ENCODE assay signal across 22 cellular contexts in genomic region chr7:50834679-50835078, GRCh38. TPM values are rescaled to one million over a fixed set of nuclear protein-coding genes. Genes with fewer than 3 reads are reported as not detected.
DNase-seq lines count a peak whose midpoint lies in the region; ATAC-seq, FAIRE-seq and TF ChIP-seq lines count a peak whose summit lies in the region.
"Had no signal": no experiment of that assay in that cellular context is flagged by ENCODE, and none has a peak within 500 bp of the region (broad histone marks: within the 10 kb centered on the region; RNA-seq: fewer than 3 reads in every experiment).

No MANE protein-coding gene starts in this region.

- H3K27me3 Mint-ChIP-seq in astrocyte (ENCODE audit: low read depth, unreplicated experiment), result peaks cover 31% of the 10 kb centered on the region

- no peaks in the 10 kb centered on the region for H3K27me3 ChIP-seq in astrocyte (ENCODE audit: insufficient read depth, low read length)
- H3K27me3 ChIP-seq: Peyer's patch had no signal

- no peak overlapping the region for H2AFZ ChIP-seq in astrocyte (ENCODE audit: low read depth, low read length)

- H3K27ac ChIP-seq in astrocyte (ENCODE audit: low read depth, low read length), result no peak overlapping the region
- H3K27ac ChIP-seq: Peyer's patch, SK-N-MC had no signal

- peak overlapping the region; percentile 4 for H3K27ac Mint-ChIP-seq in astrocyte (ENCODE audit: unreplicated experiment)
- H3K27ac Mint-ChIP-seq: CD8-positive, alpha-beta T cell had no signal

- H3K36me3 ChIP-seq in astrocyte (ENCODE audit: insufficient read depth, low read length), result no peaks in the 10 kb centered on the region
- H3K36me3 ChIP-seq: Peyer's patch had no signal

- no peak for TF ChIP-seq CTCF in astrocyte (IDR thresholded peaks at IDR 0.05; ENCODE audit: insufficient read depth, low read depth, low read length)

- FAIRE-seq in astrocyte (lab: Jason Lieb, UNC), result no peak
- FAIRE-seq: GM19239 had no signal

- intact Hi-C loops in cardiac septum (cut with DNase I), result loop anchor here (5.0 kb wide), 1 partner anchor 42 kb away; no protein-coding TSS in a partner anchor
- intact Hi-C loops in Right ventricle myocardium superior (cut with DNase I), result no loop called here

- H3K36me3 Mint-ChIP-seq in astrocyte (ENCODE audit: low read depth, unreplicated experiment), result no peaks in the 10 kb centered on the region
- H3K36me3 Mint-ChIP-seq: CD8-positive, alpha-beta T cell had no signal

- no peak for ATAC-seq in Right ventricle myocardium superior (ENCODE audit: poor library complexity)
- ATAC-seq: CD8-positive, alpha-beta T cell had no signal

- H3K4me3 Mint-ChIP-seq in astrocyte (ENCODE audit: unreplicated experiment), result no peak overlapping the region
- H3K4me3 Mint-ChIP-seq: CD8-positive, alpha-beta T cell had no signal

- peaks cover 15% of the 10 kb centered on the region for H3K4me1 Mint-ChIP-seq in astrocyte (ENCODE audit: low read depth, unreplicated experiment)

- no peak overlapping the region for H3K9ac ChIP-seq in astrocyte (ENCODE audit: low read length)

- peaks cover 48% of the 10 kb centered on the region for H3K4me1 ChIP-seq in astrocyte (ENCODE audit: insufficient read depth, low read length)
- H3K4me1 ChIP-seq: Caco-2, Peyer's patch had no signal

- no peak overlapping the region for H3K4me3 ChIP-seq in astrocyte (ENCODE audit: insufficient read depth, low read depth, low read length)
- H3K4me3 ChIP-seq: Peyer's patch, SK-N-MC had no signal

- no peak overlapping the region for H3K4me2 ChIP-seq in astrocyte (ENCODE audit: low read length)

- no peaks in the 10 kb centered on the region for H3K9me3 ChIP-seq in astrocyte (ENCODE audit: insufficient read depth, low read depth, low read length)
- H3K9me3 ChIP-seq: Caco-2, Peyer's patch had no signal

- H3K79me2 ChIP-seq in astrocyte (ENCODE audit: insufficient read depth, low read length), result no peaks in the 10 kb centered on the region

- peaks cover 6% of the 10 kb centered on the region for H3K9me3 Mint-ChIP-seq in astrocyte (ENCODE audit: unreplicated experiment)
- H3K9me3 Mint-ChIP-seq: CD8-positive, alpha-beta T cell had no signal

- DNase-seq in cardiac septum (ENCODE audit: low spot score) (peak; percentile 17), Right ventricle myocardium superior (no peak), M059J (ENCODE audit: low read depth) (peak; percentile 58), astrocyte (ENCODE audit: low read depth) (no peak), pons (ENCODE audit: low spot score) (peak; percentile 5), activated T-cell treated with anti-CD3 and anti-CD28 coated beads for 4 hours (no peak), midbrain (lab: John Stamatoyannopoulos, UW) (no peak)
- DNase-seq in activated CD4-positive, CD25-positive, alpha-beta regulatory T cell treated with anti-CD3 and anti-CD28 coated beads, Interleukin-2, amount 50 U/mL, for 72 hours, result no peak
- DNase-seq: Caco-2; CD8-positive, alpha-beta T cell; DMS153; DND-41; H7; Kasumi-1; NCI-H1105 treated with DMSO at 0.1 percent for 48 hours; NCI-H146; NCI-H2029 treated with DMSO at 0.1 percent for 48 hours; NCI-H526 treated with DMSO at 0.1 percent for 48 hours; Peyer's patch; SIG-M5 had no signal

- no peaks in the 10 kb centered on the region for H4K20me1 ChIP-seq in astrocyte (ENCODE audit: insufficient read depth, low read length)

RNA-seq across cellular contexts. Expression of gene GRB10, which starts 52.0 kb away (rescaled TPM):
- 51.8 TPM for total RNA-seq in cardiac septum
- 32.2 TPM for total RNA-seq in Right ventricle myocardium superior
- 0.10 and 0.20 TPM in 2 replicates for total RNA-seq in M059J (2014; rRNA removed; shearing (Covaris generic))
- 81.9 and 83.8 TPM in 2 replicates for total RNA-seq in astrocyte

Comparison
In these comparisons a context has a peak if more than half of its experiments do, and no peak if none do; other contexts are left out.
1. DNase-seq: peak in cardiac septum (single experiment), M059J (single experiment) and pons (single experiment); none in Right ventricle myocardium superior (single experiment), astrocyte (single experiment), activated T-cell treated with anti-CD3 and anti-CD28 coated beads for 4 hours (single experiment), activated CD4-positive, CD25-positive, alpha-beta regulatory T cell treated with anti-CD3 and anti-CD28 coated beads, Interleukin-2, amount 50 U/mL, for 72 hours (single experiment) and midbrain (single experiment).
2. RNA of gene GRB10, which starts 52.0 kb away (total RNA-seq): 81.9 to 83.8 TPM in astrocyte, 51.8 TPM in cardiac septum (single experiment) and 32.2 TPM in Right ventricle myocardium superior (single experiment); 0.10 to 0.20 TPM in M059J; every median in the first group is over 10 times any median in the second.